30 cellular contexts compared by ENCODE assay signal in genomic region chr10:98303569-98303968, GRCh38. TPM values are rescaled to one million over a fixed set of nuclear protein-coding genes. Genes with fewer than 3 reads are reported as not detected.
"Had no signal": no experiment of that assay in that cellular context is flagged by ENCODE, and none has a peak within 500 bp of the region (broad histone marks: within the 10 kb centered on the region; RNA-seq: fewer than 3 reads in every experiment).

No MANE protein-coding gene starts in this region.

- H3K36me3 ChIP-seq: adrenal gland, colonic mucosa, heart left ventricle had no signal

- H3K9me3 ChIP-seq: adrenal gland, body of pancreas, colonic mucosa, heart left ventricle had no signal

- H3K27me3 ChIP-seq: adrenal gland, body of pancreas, colonic mucosa had no signal

- H3K27ac ChIP-seq: adrenal gland, body of pancreas, colonic mucosa, heart left ventricle had no signal

- H3K4me3 ChIP-seq: adrenal gland, body of pancreas, colonic mucosa, heart left ventricle had no signal

- ATAC-seq: activated CD4-positive, alpha-beta T cell treated with anti-CD3 and anti-CD28 coated beads for 36 hours; activated CD8-positive, alpha-beta memory T cell treated with anti-CD3 and anti-CD28 coated beads, Interleukin-2, amount 10 ng/mL, durations not matched to agents 7 days and 5 days; activated CD8-positive, alpha-beta T cell treated with anti-CD3 and anti-CD28 coated beads, Interleukin-2, amount 10 ng/mL, durations not matched to agents 7 days and 5 days; activated naive CD8-positive, alpha-beta T cell treated with anti-CD3 and anti-CD28 coated beads, Interleukin-2, amount 50 U/mL, for 24 hours; body of pancreas; esophagus mucosa; T-helper 17 cell had no signal

- DNase-seq: activated CD4-positive, alpha-beta memory T cell treated with anti-CD3 and anti-CD28 coated beads for 36 hours; activated CD4-positive, alpha-beta T cell treated with anti-CD3 and anti-CD28 coated beads for 36 hours; activated CD4-positive, alpha-beta T cell treated with anti-CD3 and anti-CD28 coated beads, Interleukin-2, amount 10 ng/mL, durations not matched to agents 24 days and 14 days; activated CD4-positive, CD25-positive, alpha-beta regulatory T cell; activated CD4-positive, CD25-positive, alpha-beta regulatory T cell treated with anti-CD3 and anti-CD28 coated beads, Interleukin-2, amount 50 U/mL, for 72 hours; activated CD8-positive, alpha-beta memory T cell treated with anti-CD3 and anti-CD28 coated beads, Interleukin-2, amount 10 ng/mL, durations not matched to agents 7 days and 5 days; activated CD8-positive, alpha-beta memory T cell treated with anti-CD3 and anti-CD28 coated beads, Interleukin-2, amount 50 U/mL, for 4 hours; activated CD8-positive, alpha-beta T cell treated with anti-CD3 and anti-CD28 coated beads, Interleukin-2, amount 10 ng/mL, durations not matched to agents 7 days and 5 days; activated effector memory CD4-positive, alpha-beta T cell treated with anti-CD3 and anti-CD28 coated beads, Interleukin-2, amount 50 U/mL, for 16 hours; activated naive CD4-positive, alpha-beta T cell treated with anti-CD3 and anti-CD28 coated beads for 36 hours; activated naive CD8-positive, alpha-beta T cell treated with anti-CD3 and anti-CD28 coated beads for 36 hours; activated naive CD8-positive, alpha-beta T cell treated with anti-CD3 and anti-CD28 coated beads, Interleukin-2, amount 50 U/mL, for 24 hours; activated T-cell treated with anti-CD3 and anti-CD28 coated beads, Interleukin-2, amount 50 U/mL, for 1 hour; activated T-cell treated with anti-CD3 and anti-CD28 coated beads, Interleukin-2, amount 50 U/mL, for 48 hours; adrenal gland; amygdala; aorta; body of pancreas; central memory CD4-positive, alpha-beta T cell; cerebellar nuclear complex; colonic mucosa; effector CD8-positive, alpha-beta T cell; foreskin fibroblast; T-helper 17 cell had no signal

- H3K4me1 ChIP-seq: adrenal gland, body of pancreas, colonic mucosa had no signal

RNA-seq across cellular contexts. Expression of gene LOXL4, which starts 35.6 kb away (rescaled TPM):
- total RNA-seq: activated CD4-positive, alpha-beta memory T cell treated with anti-CD3 and anti-CD28 coated beads for 36 hours; activated CD4-positive, alpha-beta T cell treated with anti-CD3 and anti-CD28 coated beads for 36 hours; activated CD4-positive, alpha-beta T cell treated with anti-CD3 and anti-CD28 coated beads, Interleukin-2, amount 10 ng/mL, durations not matched to agents 24 days and 14 days; activated CD8-positive, alpha-beta memory T cell treated with anti-CD3 and anti-CD28 coated beads for 36 hours; activated CD8-positive, alpha-beta memory T cell treated with anti-CD3 and anti-CD28 coated beads, Interleukin-2, amount 10 ng/mL, durations not matched to agents 7 days and 5 days; activated CD8-positive, alpha-beta T cell treated with anti-CD3 and anti-CD28 coated beads, Interleukin-2, amount 10 ng/mL, durations not matched to agents 7 days and 5 days; activated naive CD4-positive, alpha-beta T cell treated with anti-CD3 and anti-CD28 coated beads for 36 hours; activated naive CD8-positive, alpha-beta T cell treated with anti-CD3 and anti-CD28 coated beads for 36 hours; activated T-helper 1 cell treated with anti-CD3 and anti-CD28 coated beads, Interleukin-12 subunit alpha, Interleukin-12 subunit beta, Interleukin-2, Interleukin-4 antibody, amounts not matched to agents 30 ng/mL and 10 ng/mL and 1 ng/mL, durations not matched to agents 14 hours and 24 hours and 36 hours; activated T-helper 2 cell treated with anti-CD3 and anti-CD28 coated beads, Interferon-gamma antibody, Interleukin-2, Interleukin-4, amounts not matched to agents 10 μg/mL and 5 μg/mL and 100 μg/mL, durations not matched to agents 14 hours and 24 hours and 36 hours; frontal cortex; T-helper 17 cell had no signal
